9 cellular contexts compared by ENCODE assay signal in the genomic region with DNA sequence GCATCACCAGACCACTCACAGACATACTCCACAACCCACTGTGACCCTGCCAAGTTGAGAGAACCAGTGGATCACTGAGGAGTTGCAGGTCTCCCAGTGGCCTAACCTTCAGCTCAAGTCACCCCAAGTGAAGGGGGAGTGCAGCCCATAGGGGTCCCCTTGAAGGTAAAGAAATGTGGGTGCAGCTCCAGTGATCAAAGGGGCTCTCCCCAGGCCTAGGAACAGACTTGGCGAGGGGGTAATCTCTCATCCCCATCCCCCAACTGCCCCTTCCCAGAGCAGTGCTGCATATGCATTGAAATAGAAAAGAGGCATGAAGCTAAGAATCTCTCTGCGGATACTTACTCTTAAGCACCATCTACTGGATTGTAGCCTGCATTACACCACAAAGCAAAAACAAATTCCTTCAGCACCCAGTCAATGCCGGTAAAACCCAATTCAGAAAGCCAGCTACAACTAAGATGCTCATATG. TPM values are rescaled to one million over a fixed set of nuclear protein-coding genes. Genes with fewer than 3 reads are reported as not detected.
DNase-seq lines count a peak whose midpoint lies in the region; ATAC-seq and TF ChIP-seq lines count a peak whose summit lies in the region.
"Had no signal": no experiment of that assay in that cellular context is flagged by ENCODE, and none has a peak within 500 bp of the region (broad histone marks: within the 10 kb centered on the region; RNA-seq: fewer than 3 reads in every experiment).

No MANE protein-coding gene starts in this region.

- no peaks in the 10 kb centered on the region for H3K27me3 ChIP-seq in colonic mucosa
- no peaks in the 10 kb centered on the region for H3K27me3 ChIP-seq in naive thymus-derived CD4-positive, alpha-beta T cell (ENCODE audit: control insufficient read depth in 2 of 2, insufficient read depth in 2 of 2, low read length in 2 of 2)

- TF ChIP-seq CTCF in colonic mucosa (IDR thresholded peaks at IDR 0.05), result peak; percentile 60

- no peaks in the 10 kb centered on the region for H3K9me3 ChIP-seq in colonic mucosa
- H3K9me3 ChIP-seq in naive thymus-derived CD4-positive, alpha-beta T cell (ENCODE audit: control insufficient read depth in 2 of 3, low read length in 3 of 3), result no peaks in the 10 kb centered on the region
- H3K9me3 ChIP-seq: BLaER1 treated with 17β-estradiol and CSF1 and Interleukin-3, amounts not matched to agents 10 nM and 100 nM had no signal

- H3K36me3 Mint-ChIP-seq in naive thymus-derived CD4-positive, alpha-beta T cell, result peaks cover 0 to 4% (median 0%) of the 10 kb centered on the region in 5 donors

- DNase-seq in DMS53 (lab: John Stamatoyannopoulos, UW) (peak; percentile 44), DMS53 treated with DMSO at 0.1 percent for 48 hours (lab: John Stamatoyannopoulos, UW; ENCODE audit: unreplicated experiment) (no peak), NCI-H2227 treated with DMSO at 0.1 percent for 48 hours (lab: John Stamatoyannopoulos, UW) (peak; percentile 2), colonic mucosa (no peak)
- DNase-seq in naive thymus-derived CD4-positive, alpha-beta T cell, result peak in 6 of 9 donors; percentile 3 to 40 (median 30)
- no peak for DNase-seq in stimulated activated CD8-positive, alpha-beta memory T cell treated with anti-CD3 and anti-CD28 coated beads, Interleukin-4, amount 100 ng/mL, for 48 hours

- H3K4me1 Mint-ChIP-seq in naive thymus-derived CD4-positive, alpha-beta T cell, result peaks cover 0 to 12% (median 0%) of the 10 kb centered on the region in 7 donors

- no peak overlapping the region for H3K4me3 Mint-ChIP-seq in naive thymus-derived CD4-positive, alpha-beta T cell

- H3K27me3 Mint-ChIP-seq in naive thymus-derived CD4-positive, alpha-beta T cell, result no peaks in the 10 kb centered on the region

- intact Hi-C loops in colonic mucosa (cut with DNase I), result no loop called here
- intact Hi-C loops in naive thymus-derived CD4-positive, alpha-beta T cell (cut with micrococcal nuclease), result loop anchor here in 1 of 2 donors (1.0 kb wide), 1 partner anchor 175 kb away; no protein-coding TSS in a partner anchor

- ATAC-seq in GM21723 (IDR thresholded peaks at IDR 0.05; ENCODE audit: unreplicated experiment) (peak; percentile 81), HG03135 (IDR thresholded peaks at IDR 0.05; ENCODE audit: unreplicated experiment) (no peak)
- ATAC-seq in naive thymus-derived CD4-positive, alpha-beta T cell, result peak; percentile 72

- H3K36me3 ChIP-seq in colonic mucosa, result no peaks in the 10 kb centered on the region
- H3K36me3 ChIP-seq in naive thymus-derived CD4-positive, alpha-beta T cell (ENCODE audit: control insufficient read depth in 2 of 3, insufficient read depth in 3 of 3, low read length in 3 of 3), result no peaks in the 10 kb centered on the region
- H3K36me3 ChIP-seq: BLaER1 treated with 17β-estradiol and CSF1 and Interleukin-3, amounts not matched to agents 10 nM and 100 nM had no signal

- no peak overlapping the region for H3K27ac Mint-ChIP-seq in naive thymus-derived CD4-positive, alpha-beta T cell

- CTCF ChIA-PET in naive thymus-derived CD4-positive, alpha-beta T cell (lab: Charles Lee), result interaction anchor here (0.7 to 2.4 kb wide), 7 partner anchors 8 to 280 kb away, joined by 3 to 32 read pairs (median 4); no protein-coding TSS in a partner anchor

- POLR2A ChIA-PET in naive thymus-derived CD4-positive, alpha-beta T cell (lab: Charles Lee), result interaction anchor here (1.1 kb wide), 1 partner anchor 281 kb away, joined by 4 read pairs; a partner anchor contains a TSS

- H3K4me1 ChIP-seq in colonic mucosa, result no peaks in the 10 kb centered on the region
- H3K4me1 ChIP-seq in naive thymus-derived CD4-positive, alpha-beta T cell (ENCODE audit: control insufficient read depth in 2 of 2, insufficient read depth in 2 of 2, low read length in 2 of 2), result no peaks in the 10 kb centered on the region
- H3K4me1 ChIP-seq: BLaER1 treated with 17β-estradiol and CSF1 and Interleukin-3, amounts not matched to agents 10 nM and 100 nM had no signal

- H3K9ac ChIP-seq in colonic mucosa (ENCODE audit: low read depth in 2 of 2, low read length in 2 of 2), result no peak overlapping the region
- H3K9ac ChIP-seq: BLaER1 treated with 17β-estradiol and CSF1 and Interleukin-3, amounts not matched to agents 10 nM and 100 nM had no signal

- no peak overlapping the region for H3K27ac ChIP-seq in colonic mucosa
- no peak overlapping the region for H3K27ac ChIP-seq in naive thymus-derived CD4-positive, alpha-beta T cell (ENCODE audit: low read depth, low read length)
- H3K27ac ChIP-seq: BLaER1 treated with 17β-estradiol and CSF1 and Interleukin-3, amounts not matched to agents 10 nM and 100 nM had no signal

- H3K9me3 Mint-ChIP-seq in naive thymus-derived CD4-positive, alpha-beta T cell, result no peaks in the 10 kb centered on the region

- no peak overlapping the region for H3K4me3 ChIP-seq in colonic mucosa
- H3K4me3 ChIP-seq in naive thymus-derived CD4-positive, alpha-beta T cell (ENCODE audit: low read length), result no peak overlapping the region
- H3K4me3 ChIP-seq: BLaER1 treated with 17β-estradiol and CSF1 and Interleukin-3, amounts not matched to agents 10 nM and 100 nM had no signal

RNA-seq across cellular contexts. Expression of a gene that starts 27.0 kb away (rescaled TPM):
- under 1 TPM; 0.82 to 0.99 TPM for total RNA-seq in colonic mucosa
- 10 to 100 TPM in 3 of 5 experiments, 1 to 10 TPM in 2; 2.7 to 11.8 (median 10.7) TPM for total RNA-seq in naive thymus-derived CD4-positive, alpha-beta T cell
- 1 to 10 TPM; 5.9 to 6.1 TPM for polyA plus RNA-seq in naive thymus-derived CD4-positive, alpha-beta T cell

Comparison
In these comparisons a context has a peak if more than half of its experiments do, and no peak if none do; other contexts are left out.
1. DNase-seq: peak in DMS53 (single experiment), NCI-H2227 treated with DMSO at 0.1 percent for 48 hours (single experiment) and naive thymus-derived CD4-positive, alpha-beta T cell (6 of 9); none in DMS53 treated with DMSO at 0.1 percent for 48 hours (single experiment), colonic mucosa (single experiment) and stimulated activated CD8-positive, alpha-beta memory T cell treated with anti-CD3 and anti-CD28 coated beads, Interleukin-4, amount 100 ng/mL, for 48 hours (single experiment).